Comparison of ENCODE assay signal across 19 cellular contexts in genomic region chr5:154236-154635, GRCh38. TPM values are rescaled to one million over a fixed set of nuclear protein-coding genes. Genes with fewer than 3 reads are reported as not detected.
"Had no signal": no experiment of that assay in that cellular context is flagged by ENCODE, and none has a peak within 500 bp of the region (broad histone marks: within the 10 kb centered on the region; RNA-seq: fewer than 3 reads in every experiment).

No MANE protein-coding gene starts in this region.

- H3K9me3 Mint-ChIP-seq: activated CD4-positive, alpha-beta T cell treated with anti-CD3 and anti-CD28 coated beads, Interleukin-2, amount 10 ng/mL, durations not matched to agents 7 days and 5 days; stimulated activated naive CD8-positive, alpha-beta T cell treated with anti-CD3 and anti-CD28 coated beads, Interleukin-15, Interleukin-2, amounts not matched to agents 100 ng/mL and 50 ng/mL, for 24 hours had no signal

- H3K4me3 Mint-ChIP-seq: activated CD4-positive, alpha-beta T cell treated with anti-CD3 and anti-CD28 coated beads, Interleukin-2, amount 10 ng/mL, durations not matched to agents 7 days and 5 days; stimulated activated naive CD8-positive, alpha-beta T cell treated with anti-CD3 and anti-CD28 coated beads, Interleukin-15, Interleukin-2, amounts not matched to agents 100 ng/mL and 50 ng/mL, for 24 hours had no signal

- H3K27me3 Mint-ChIP-seq: activated CD4-positive, alpha-beta T cell treated with anti-CD3 and anti-CD28 coated beads, Interleukin-2, amount 10 ng/mL, durations not matched to agents 7 days and 5 days had no signal

- DNase-seq: activated CD4-positive, alpha-beta T cell treated with anti-CD3 and anti-CD28 coated beads, Interleukin-2, amount 10 ng/mL, durations not matched to agents 7 days and 5 days; activated naive CD4-positive, alpha-beta T cell treated with anti-CD3 and anti-CD28 coated beads, Interleukin-2, amount 50 U/mL, for 16 hours; activated T-cell treated with anti-CD3 and anti-CD28 coated beads for 4 hours; caudate nucleus; cortex of kidney; left lung; mesenchymal stem cell; ovary; retina; stimulated activated CD4-positive, alpha-beta T cell treated with anti-CD3 and anti-CD28 coated beads, Interleukin-15, amount 100 ng/mL, for 24 hours; stimulated activated CD4-positive, alpha-beta T cell treated with anti-CD3 and anti-CD28 coated beads, Interleukin-4, amount 100 ng/mL, for 24 hours; SW 1271 had no signal

- H3K4me1 ChIP-seq: adrenal gland, left lung had no signal

- H3K36me3 ChIP-seq: adrenal gland, left lung, ovary had no signal

- H3K27me3 ChIP-seq: adrenal gland, ovary had no signal

- H3K27ac Mint-ChIP-seq: activated CD4-positive, alpha-beta T cell treated with anti-CD3 and anti-CD28 coated beads, Interleukin-2, amount 10 ng/mL, durations not matched to agents 7 days and 5 days; stimulated activated naive CD8-positive, alpha-beta T cell treated with anti-CD3 and anti-CD28 coated beads, Interleukin-15, Interleukin-2, amounts not matched to agents 100 ng/mL and 50 ng/mL, for 24 hours had no signal

- H3K4me3 ChIP-seq: adrenal gland, left lung, ovary had no signal

- ATAC-seq: esophagus mucosa, left lung had no signal

- H3K27ac ChIP-seq: adrenal gland, left lung, ovary, VCaP had no signal

- H3K9me3 ChIP-seq: adrenal gland, left lung, ovary had no signal

- H3K4me1 Mint-ChIP-seq: activated CD4-positive, alpha-beta T cell treated with anti-CD3 and anti-CD28 coated beads, Interleukin-2, amount 10 ng/mL, durations not matched to agents 7 days and 5 days had no signal

RNA-seq across cellular contexts. Expression of gene LRRC14B, which starts 37.1 kb away (rescaled TPM):
- total RNA-seq: activated CD8-positive, alpha-beta memory T cell treated with anti-CD3 and anti-CD28 coated beads for 36 hours; adrenal gland; esophagus mucosa; left lung; ureter had no signal
- polyA plus RNA-seq: adrenal gland, neural cell had no signal
